In the genomic region with DNA sequence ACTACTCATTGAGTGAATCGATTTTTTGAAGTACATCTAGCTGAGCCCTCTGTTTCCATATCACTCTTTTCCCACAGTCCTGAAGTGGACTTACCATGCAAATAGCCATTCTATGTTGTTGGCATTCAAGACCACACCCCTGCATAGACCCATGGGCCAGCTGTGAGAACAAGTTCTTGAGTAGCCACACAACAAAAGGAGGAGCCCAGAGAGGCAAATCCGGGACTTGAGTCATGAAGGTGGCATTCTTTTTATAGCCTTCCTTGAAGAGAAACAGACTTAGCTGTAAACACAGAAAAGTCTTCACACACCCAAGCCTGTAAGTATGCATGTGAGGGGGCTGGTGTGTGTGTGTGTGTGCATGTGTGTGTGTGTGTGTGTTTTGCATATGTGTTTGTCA, we compare ENCODE assay signal across 19 cellular contexts. TPM values are rescaled to one million over a fixed set of nuclear protein-coding genes. Genes with fewer than 3 reads are reported as not detected.
"Had no signal": no experiment of that assay in that cellular context is flagged by ENCODE, and none has a peak within 500 bp of the region (broad histone marks: within the 10 kb centered on the region; RNA-seq: fewer than 3 reads in every experiment).

No MANE protein-coding gene starts in this region.

- H3K4me1 ChIP-seq: psoas muscle had no signal

- H3K4me1 Mint-ChIP-seq: immature natural killer cell; naive thymus-derived CD4-positive, alpha-beta T cell; nephron progenitor cell had no signal

- H3K27ac Mint-ChIP-seq: effector memory CD8-positive, alpha-beta T cell; immature natural killer cell; naive thymus-derived CD4-positive, alpha-beta T cell; nephron progenitor cell; type B pancreatic cell had no signal

- DNase-seq: effector memory CD8-positive, alpha-beta T cell; erythroblast; foreskin fibroblast; immature natural killer cell; left colon; naive thymus-derived CD4-positive, alpha-beta T cell; nephron progenitor cell; psoas muscle; stimulated activated CD4-positive, alpha-beta T cell treated with anti-CD3 and anti-CD28 coated beads, Interleukin-12 subunit alpha, Interleukin-12 subunit beta, amount 100 ng/mL, for 4 hours; stimulated activated naive CD4-positive, alpha-beta T cell treated with Interleukin-2 at 50 U/mL for 16 hours had no signal

- H3K4me3 ChIP-seq: psoas muscle, skin epidermis had no signal

- H3K27ac ChIP-seq: psoas muscle, skin epidermis had no signal

- H3K27me3 Mint-ChIP-seq: type B pancreatic cell had no signal

- H3K9me3 ChIP-seq: psoas muscle had no signal

- H3K4me3 Mint-ChIP-seq: effector memory CD8-positive, alpha-beta T cell; immature natural killer cell; naive thymus-derived CD4-positive, alpha-beta T cell; nephron progenitor cell; type B pancreatic cell had no signal

- ATAC-seq: effector memory CD8-positive, alpha-beta T cell; left colon; naive thymus-derived CD4-positive, alpha-beta T cell; psoas muscle; sciatic nerve had no signal

- H3K36me3 Mint-ChIP-seq: immature natural killer cell; naive thymus-derived CD4-positive, alpha-beta T cell; type B pancreatic cell had no signal

- H3K9me3 Mint-ChIP-seq: immature natural killer cell had no signal

RNA-seq across cellular contexts. Expression of a gene that starts 13.8 kb away (rescaled TPM):
- total RNA-seq: kidney epithelial cell; left colon; liver; lung microvascular endothelial cell; mesenteric fat pad; mononuclear cell; naive thymus-derived CD4-positive, alpha-beta T cell; omental fat pad; psoas muscle; sciatic nerve had no signal
- polyA plus RNA-seq: immature natural killer cell; liver; naive thymus-derived CD4-positive, alpha-beta T cell; psoas muscle had no signal

RNA-seq across cellular contexts. Expression of a gene that starts 24.9 kb away (rescaled TPM):
- total RNA-seq: left colon; liver; lung microvascular endothelial cell; mesenteric fat pad; mononuclear cell; naive thymus-derived CD4-positive, alpha-beta T cell; omental fat pad; psoas muscle; sciatic nerve had no signal
- polyA plus RNA-seq: immature natural killer cell; naive thymus-derived CD4-positive, alpha-beta T cell had no signal

RNA-seq across cellular contexts. Expression of a gene that starts 37.3 kb away (rescaled TPM):
- total RNA-seq: kidney epithelial cell; left colon; liver; lung microvascular endothelial cell; mesenteric fat pad; mononuclear cell; naive thymus-derived CD4-positive, alpha-beta T cell; omental fat pad; psoas muscle; sciatic nerve had no signal
- polyA plus RNA-seq: immature natural killer cell; liver; naive thymus-derived CD4-positive, alpha-beta T cell; psoas muscle had no signal

RNA-seq across cellular contexts. Expression of a gene that starts 50.7 kb away (rescaled TPM):
- total RNA-seq: kidney epithelial cell; left colon; liver; lung microvascular endothelial cell; mesenteric fat pad; mononuclear cell; naive thymus-derived CD4-positive, alpha-beta T cell; omental fat pad; psoas muscle; sciatic nerve had no signal
- polyA plus RNA-seq: immature natural killer cell; liver; naive thymus-derived CD4-positive, alpha-beta T cell; psoas muscle had no signal

RNA-seq across cellular contexts. Expression of a gene that starts 55.1 kb away (rescaled TPM):
- total RNA-seq: kidney epithelial cell; left colon; liver; lung microvascular endothelial cell; mesenteric fat pad; mononuclear cell; naive thymus-derived CD4-positive, alpha-beta T cell; omental fat pad; psoas muscle; sciatic nerve had no signal
- polyA plus RNA-seq: immature natural killer cell; liver; naive thymus-derived CD4-positive, alpha-beta T cell; psoas muscle had no signal
